In genomic region chr5:17436766-17437221, GRCh38 we compare ENCODE assay signal across 8 cellular contexts.
DNase-seq lines count a peak whose midpoint lies in the region; ATAC-seq and TF ChIP-seq lines count a peak whose summit lies in the region.

No MANE protein-coding gene starts in this region.

- H3K27me3 ChIP-seq in BJ (ENCODE audit: control insufficient read depth, insufficient read depth, low read length), result no peaks in the 10 kb centered on the region; the same call in 1 of the 2 replicates
- no peaks in the 10 kb centered on the region for H3K27me3 ChIP-seq in heart right ventricle
- H3K27me3 ChIP-seq in HAP-1 (ENCODE audit: low read depth), result peaks cover 8% of the 10 kb centered on the region

- no peak for TF ChIP-seq CTCF in BJ (IDR thresholded peaks at IDR 0.05; ENCODE audit: insufficient read depth, low read depth, low read length)
- no peak for TF ChIP-seq CTCF in heart right ventricle (IDR thresholded peaks at IDR 0.05)

- WGBS in heart right ventricle, 2 donors, result 54 to 61% methylated on average over 4 of the region's 4 CpGs

- CTCF ChIA-PET in BJ (lab: Yijun Ruan, JAX), result interaction anchor here (0.6 to 1.5 kb wide), 3 partner anchors 26 to 221 kb away, joined by 3 to 4 read pairs (median 3); no protein-coding TSS in a partner anchor

- H3K27ac Mint-ChIP-seq in activated naive CD4-positive, alpha-beta T cell treated with anti-CD3 and anti-CD28 coated beads, Interleukin-2, amount 50 U/mL, for 72 hours, result no peak overlapping the region

- POLR2A ChIA-PET in BJ (lab: Charles Lee), result no interaction called here

- ATAC-seq in GM21528 (IDR thresholded peaks at IDR 0.05; ENCODE audit: low FRiP score, unreplicated experiment) (peak; percentile 83), heart right ventricle (peak in 6 of 8 donors; percentile 29 to 75 (median 46))
- no peak for ATAC-seq in activated naive CD4-positive, alpha-beta T cell treated with anti-CD3 and anti-CD28 coated beads, Interleukin-2, amount 50 U/mL, for 72 hours

- H3K9me3 Mint-ChIP-seq in activated naive CD4-positive, alpha-beta T cell treated with anti-CD3 and anti-CD28 coated beads, Interleukin-2, amount 50 U/mL, for 72 hours, result peaks cover 15 to 29% of the 10 kb centered on the region in 2 donors

- peak; percentile 7 for DNase-seq in BJ (ENCODE audit: low read depth)
- peak; percentile 94 to 95 for DNase-seq in Kasumi-1 (lab: John Stamatoyannopoulos, UW)
- DNase-seq in heart right ventricle, result no peak
- DNase-seq in C1 segment of cervical spinal cord (lab: John Stamatoyannopoulos, UW), result no peak
- DNase-seq in activated naive CD4-positive, alpha-beta T cell treated with anti-CD3 and anti-CD28 coated beads, Interleukin-2, amount 50 U/mL, for 72 hours (ENCODE audit: low spot score in 2 of 2), result no peak
- no peak for DNase-seq in HAP-1 (ENCODE audit: low spot score in 2 of 2)
- no peak for DNase-seq in stimulated activated naive CD4-positive, alpha-beta T cell (lab: John Stamatoyannopoulos, UW)

- H3K9me3 ChIP-seq in heart right ventricle (peaks cover 0 to 23% (median 5%) of the 10 kb centered on the region in 11 donors), HAP-1 (no peaks in the 10 kb centered on the region)

- H3K36me3 ChIP-seq in BJ (ENCODE audit: control insufficient read depth, insufficient read depth, low read length) (no peaks in the 10 kb centered on the region), heart right ventricle (no peaks in the 10 kb centered on the region), HAP-1 (replicated peaks) (no peaks in the 10 kb centered on the region)

- H3K27ac ChIP-seq in heart right ventricle, result peak overlapping the region in 4 of 10 donors; percentile 22 to 85 (median 50)

- peaks cover 0 to 17% of the 10 kb centered on the region in 2 donors for H3K36me3 Mint-ChIP-seq in activated naive CD4-positive, alpha-beta T cell treated with anti-CD3 and anti-CD28 coated beads, Interleukin-2, amount 50 U/mL, for 72 hours

- H3K4me3 ChIP-seq in BJ (ENCODE audit: low read depth, low read length) (peak overlapping the region; percentile 9; the same call in 1 of the 2 replicates), heart right ventricle (peak overlapping the region in 1 of 10 donors; percentile 23), HAP-1 (no peak overlapping the region)

- in situ Hi-C loops in HAP-1 (cut with MboI; ENCODE audit: low sequenced_read_pairs), result no loop called here

- H3K4me1 ChIP-seq in heart right ventricle (peaks cover 0 to 14% (median 0%) of the 10 kb centered on the region in 9 donors), HAP-1 (no peaks in the 10 kb centered on the region)

- intact Hi-C loops in heart right ventricle (cut with DNase I), result no loop called here

Comparison
In these comparisons a context has a peak if more than half of its experiments do, and no peak if none do; other contexts are left out.
1. DNase-seq: peak in BJ (single experiment) and Kasumi-1 (2 of 2); none in heart right ventricle (0 of 2), C1 segment of cervical spinal cord (0 of 14), activated naive CD4-positive, alpha-beta T cell treated with anti-CD3 and anti-CD28 coated beads, Interleukin-2, amount 50 U/mL, for 72 hours (0 of 2), HAP-1 (0 of 2) and stimulated activated naive CD4-positive, alpha-beta T cell (0 of 6).
2. ATAC-seq: peak in GM21528 (single experiment) and heart right ventricle (6 of 8); none in activated naive CD4-positive, alpha-beta T cell treated with anti-CD3 and anti-CD28 coated beads, Interleukin-2, amount 50 U/mL, for 72 hours (0 of 2).